ENCODE assay signal across 11 cellular contexts in genomic region chr3:192445768-192446644, GRCh38.
DNase-seq lines count a peak whose midpoint lies in the region; ATAC-seq lines count a peak whose summit lies in the region.
"Had no signal": no experiment of that assay in that cellular context is flagged by ENCODE, and none has a peak within 500 bp of the region (broad histone marks: within the 10 kb centered on the region; RNA-seq: fewer than 3 reads in every experiment).

No MANE protein-coding gene starts in this region.

- peaks cover 6% of the 10 kb centered on the region for H3K4me1 ChIP-seq in adipocyte (ENCODE audit: control insufficient read depth, insufficient read depth, low read length)

- no peaks in the 10 kb centered on the region for H3K36me3 ChIP-seq in adipocyte (ENCODE audit: control insufficient read depth, insufficient read depth, low read length, severe bottlenecking)
- H3K36me3 ChIP-seq in H7 (replicated peaks; ENCODE audit: control insufficient read depth, insufficient read depth, low read length), result no peaks in the 10 kb centered on the region

- H3K9me3 ChIP-seq in adipocyte (ENCODE audit: control insufficient read depth, low read length), result no peaks in the 10 kb centered on the region

- H3K27me3 ChIP-seq in adipocyte (replicated peaks; ENCODE audit: control insufficient read depth, insufficient read depth, low read length) (peaks cover 46% of the 10 kb centered on the region), H7 (ENCODE audit: control insufficient read depth, insufficient read depth, low read length) (no peaks in the 10 kb centered on the region)

- H3K4me3 ChIP-seq in adipocyte (ENCODE audit: low read length), result no peak overlapping the region
- no peak overlapping the region for H3K4me3 ChIP-seq in H7 (ENCODE audit: insufficient read depth, low read depth, low read length)

- DNase-seq in AG08396 (ENCODE audit: low spot score) (peak; percentile 18), NCI-H146 treated with DMSO at 0.1 percent for 48 hours (lab: John Stamatoyannopoulos, UW; ENCODE audit: unreplicated experiment) (peak; percentile 80), adipocyte (ENCODE audit: low read depth) (peak; percentile 54), left kidney (ENCODE audit: low read depth, low spot score) (peak; percentile 16), dedifferentiated amniotic fluid mesenchymal stem cell (ENCODE audit: extremely low spot score) (no peak), RKO (ENCODE audit: low spot score) (no peak), H7 (no peak)
- DNase-seq: activated CD4-positive, CD25-positive, alpha-beta regulatory T cell treated with anti-CD3 and anti-CD28 coated beads, Interleukin-2, amount 50 U/mL, for 72 hours; stimulated activated CD4-positive, alpha-beta T cell treated with anti-CD3 and anti-CD28 coated beads, Interleukin-4, amount 100 ng/mL, for 24 hours had no signal

- no peak for ATAC-seq in HG02973 (IDR thresholded peaks at IDR 0.05; ENCODE audit: unreplicated experiment)
- ATAC-seq: esophagus mucosa had no signal

- H3K9ac ChIP-seq in adipocyte (ENCODE audit: low read length), result no peak overlapping the region

Comparison
In these comparisons a context has a peak if more than half of its experiments do, and no peak if none do; other contexts are left out.
1. DNase-seq: peak in AG08396 (single experiment), NCI-H146 treated with DMSO at 0.1 percent for 48 hours (single experiment), adipocyte (single experiment) and left kidney (single experiment); none in dedifferentiated amniotic fluid mesenchymal stem cell (single experiment), RKO (single experiment) and H7 (single experiment).